Comparison of ENCODE assay signal across 9 cellular contexts in genomic region chr3:39388741-39389248, GRCh38. TPM values are rescaled to one million over a fixed set of nuclear protein-coding genes. Genes with fewer than 3 reads are reported as not detected.
DNase-seq lines count a peak whose midpoint lies in the region; ATAC-seq and TF ChIP-seq lines count a peak whose summit lies in the region.
"Had no signal": no experiment of that assay in that cellular context is flagged by ENCODE, and none has a peak within 500 bp of the region (broad histone marks: within the 10 kb centered on the region; RNA-seq: fewer than 3 reads in every experiment).

No MANE protein-coding gene starts in this region.

- POLR2A ChIA-PET in activated CD4-positive, alpha-beta T cell treated with anti-CD3 and anti-CD28 coated beads for 36 hours (lab: Charles Lee) = interaction anchor here (0.6 kb wide), 1 partner anchor 320 kb away, joined by 3 read pairs; no protein-coding TSS in a partner anchor
- POLR2A ChIA-PET in naive thymus-derived CD4-positive, alpha-beta T cell (lab: Charles Lee) = no interaction called here

- no peaks in the 10 kb centered on the region for H3K9me3 ChIP-seq in naive thymus-derived CD4-positive, alpha-beta T cell (ENCODE audit: control insufficient read depth in 2 of 3, low read length in 3 of 3)
- H3K9me3 ChIP-seq in suprapubic skin = no peaks in the 10 kb centered on the region

- peaks cover 47% of the 10 kb centered on the region for H4K20me1 ChIP-seq in GM23338 (replicated peaks; ENCODE audit: insufficient read depth)

- no peaks in the 10 kb centered on the region for H3K27me3 Mint-ChIP-seq in activated CD4-positive, alpha-beta T cell treated with anti-CD3 and anti-CD28 coated beads for 36 hours
- no peaks in the 10 kb centered on the region for H3K27me3 Mint-ChIP-seq in GM23338 (ENCODE audit: insufficient read depth, low read depth, poor library complexity)
- H3K27me3 Mint-ChIP-seq in naive thymus-derived CD4-positive, alpha-beta T cell = no peaks in the 10 kb centered on the region
- H3K27me3 Mint-ChIP-seq: brain had no signal

- no peak overlapping the region for H3K4me2 ChIP-seq in GM23338

- H3K4me3 ChIP-seq in GM23338 (no peak overlapping the region), suprapubic skin (no peak overlapping the region)
- no peak overlapping the region for H3K4me3 ChIP-seq in naive thymus-derived CD4-positive, alpha-beta T cell (ENCODE audit: low read length)

- H3F3A ChIP-seq in GM23338 (replicated peaks; ENCODE audit: low read depth) = no peaks in the 10 kb centered on the region

- H3K9me2 ChIP-seq in GM23338 (ENCODE audit: insufficient read depth) = no peaks in the 10 kb centered on the region

- H3K36me3 Mint-ChIP-seq in activated CD4-positive, alpha-beta T cell treated with anti-CD3 and anti-CD28 coated beads for 36 hours (ENCODE audit: low read depth) = peaks cover 39% of the 10 kb centered on the region
- peaks cover 48% of the 10 kb centered on the region for H3K36me3 Mint-ChIP-seq in GM23338 (ENCODE audit: low read depth)
- peaks cover 3 to 36% (median 20%) of the 10 kb centered on the region in 5 donors for H3K36me3 Mint-ChIP-seq in naive thymus-derived CD4-positive, alpha-beta T cell

- H3K27me3 ChIP-seq in GM23338 (ENCODE audit: insufficient read depth) (no peaks in the 10 kb centered on the region), suprapubic skin (no peaks in the 10 kb centered on the region)
- H3K27me3 ChIP-seq in naive thymus-derived CD4-positive, alpha-beta T cell (ENCODE audit: control insufficient read depth in 2 of 2, insufficient read depth in 2 of 2, low read length in 2 of 2) = no peaks in the 10 kb centered on the region

- no peak for DNase-seq in activated CD4-positive, alpha-beta T cell treated with anti-CD3 and anti-CD28 coated beads for 36 hours
- DNase-seq in activated CD4-positive, alpha-beta T cell treated with anti-CD3 and anti-CD28 coated beads for 48 hours = no peak
- DNase-seq in GM23338 (ENCODE audit: low spot score) = no peak
- no peak for DNase-seq in naive thymus-derived CD4-positive, alpha-beta T cell
- DNase-seq in NCI-H2227 treated with DMSO at 0.1 percent for 48 hours (lab: John Stamatoyannopoulos, UW) = no peak
- DNase-seq in suprapubic skin (ENCODE audit: low spot score in 2 of 2) = no peak
- no peak for DNase-seq in NCI-H524 treated with DMSO at 0.1 percent for 48 hours (lab: John Stamatoyannopoulos, UW)

- no peak overlapping the region for H2AFZ ChIP-seq in GM23338

- TF ChIP-seq POLR2A in suprapubic skin (IDR thresholded peaks at IDR 0.05) = no peak

- no peak overlapping the region for H3K4me3 Mint-ChIP-seq in activated CD4-positive, alpha-beta T cell treated with anti-CD3 and anti-CD28 coated beads for 36 hours
- H3K4me3 Mint-ChIP-seq in GM23338 = no peak overlapping the region
- peak overlapping the region in 8 of 10 donors; percentile 1 to 91 (median 30) for H3K4me3 Mint-ChIP-seq in naive thymus-derived CD4-positive, alpha-beta T cell

- no peak for TF ChIP-seq CTCF in GM23338 (conservative IDR thresholded peaks at IDR 0.05; ENCODE audit: low read depth in 2 of 2)
- TF ChIP-seq CTCF in suprapubic skin (IDR thresholded peaks at IDR 0.05) = no peak

- H3K9me3 Mint-ChIP-seq in activated CD4-positive, alpha-beta T cell treated with anti-CD3 and anti-CD28 coated beads for 36 hours (ENCODE audit: low read depth) = no peaks in the 10 kb centered on the region
- H3K9me3 Mint-ChIP-seq in GM23338 = no peaks in the 10 kb centered on the region
- peaks cover 0 to 2% (median 0%) of the 10 kb centered on the region in 11 donors for H3K9me3 Mint-ChIP-seq in naive thymus-derived CD4-positive, alpha-beta T cell
- H3K9me3 Mint-ChIP-seq: brain had no signal

- H3K36me3 ChIP-seq in GM23338 (ENCODE audit: insufficient read depth) (peaks cover 32% of the 10 kb centered on the region), suprapubic skin (peaks cover 39% of the 10 kb centered on the region)
- H3K36me3 ChIP-seq in naive thymus-derived CD4-positive, alpha-beta T cell (ENCODE audit: control insufficient read depth in 2 of 3, insufficient read depth in 3 of 3, low read length in 3 of 3) = peaks cover 11 to 42% (median 25%) of the 10 kb centered on the region in 3 experiments

- H3K27ac Mint-ChIP-seq in activated CD4-positive, alpha-beta T cell treated with anti-CD3 and anti-CD28 coated beads for 36 hours = peak overlapping the region; percentile 73
- peak overlapping the region; percentile 50 for H3K27ac Mint-ChIP-seq in GM23338
- H3K27ac Mint-ChIP-seq in naive thymus-derived CD4-positive, alpha-beta T cell = peak overlapping the region in 8 of 9 donors; percentile 3 to 82 (median 45)

- CTCF ChIA-PET in activated CD4-positive, alpha-beta T cell treated with anti-CD3 and anti-CD28 coated beads for 36 hours (lab: Charles Lee) = interaction anchor here (0.6 to 2.4 kb wide), 7 partner anchors 8 to 361 kb away, joined by 3 to 6 read pairs (median 3); no protein-coding TSS in a partner anchor
- CTCF ChIA-PET in naive thymus-derived CD4-positive, alpha-beta T cell (lab: Charles Lee) = no interaction called here

- WGBS in suprapubic skin = 96% methylated on average over 2 of the region's 2 CpGs

- ATAC-seq in activated CD4-positive, alpha-beta T cell treated with anti-CD3 and anti-CD28 coated beads for 36 hours = no peak
- ATAC-seq in GM23338 = no peak
- ATAC-seq in HG03575 (IDR thresholded peaks at IDR 0.05; ENCODE audit: extremely low read depth, insufficient number of reproducible peaks, low FRiP score, unreplicated experiment) = peak; percentile 80
- no peak for ATAC-seq in naive thymus-derived CD4-positive, alpha-beta T cell

- peaks cover 49% of the 10 kb centered on the region for H3K4me1 Mint-ChIP-seq in activated CD4-positive, alpha-beta T cell treated with anti-CD3 and anti-CD28 coated beads for 36 hours
- peaks cover 29% of the 10 kb centered on the region for H3K4me1 Mint-ChIP-seq in GM23338
- H3K4me1 Mint-ChIP-seq in naive thymus-derived CD4-positive, alpha-beta T cell = peaks cover 55 to 74% (median 61%) of the 10 kb centered on the region in 7 donors

- peaks cover 70% of the 10 kb centered on the region for H3K79me2 ChIP-seq in GM23338 (replicated peaks; ENCODE audit: insufficient read depth)

- H3K27ac ChIP-seq in GM23338 (ENCODE audit: low read depth) = no peak overlapping the region
- H3K27ac ChIP-seq in naive thymus-derived CD4-positive, alpha-beta T cell (ENCODE audit: low read depth, low read length) = no peak overlapping the region
- H3K27ac ChIP-seq in suprapubic skin = no peak overlapping the region

- TF ChIP-seq EP300 in suprapubic skin (IDR thresholded peaks at IDR 0.05) = no peak

- H3K4me1 ChIP-seq in GM23338 (ENCODE audit: insufficient read depth) = peaks cover 21% of the 10 kb centered on the region
- peaks cover 40 to 44% of the 10 kb centered on the region in 2 donors for H3K4me1 ChIP-seq in naive thymus-derived CD4-positive, alpha-beta T cell (ENCODE audit: control insufficient read depth in 2 of 2, insufficient read depth in 2 of 2, low read length in 2 of 2)
- H3K4me1 ChIP-seq in suprapubic skin = peaks cover 16% of the 10 kb centered on the region

- intact Hi-C loops in activated CD4-positive, alpha-beta T cell treated with anti-CD3 and anti-CD28 coated beads for 36 hours (cut with DNase I, micrococcal nuclease) = loop anchor here (5.0 to 10.0 kb wide), 3 partner anchors 284 to 1251 kb away; partner anchors contain the start of genes ACAA1 (in 1 of the 2), GORASP1 (in 1 of the 2), MYD88 (in 1 of the 2) and TTC21A (in 1 of the 2)
- intact Hi-C loops in naive thymus-derived CD4-positive, alpha-beta T cell (cut with micrococcal nuclease) = loop anchor here (1.0 to 10.0 kb wide), 4 partner anchors 11 to 1254 kb away; partner anchors contain the start of genes ACAA1 (in 1 of the 2), EXOG (in 1 of the 2), MYD88 (in 1 of the 2) and OXSR1 (in 1 of the 2)

TF ChIP-seq in GM23338, 12 proteins besides CTCF, POLR2A, EP300 and RAD21 (continues in another document):
- no peak for TF ChIP-seq STAT1 (IDR thresholded peaks at IDR 0.05; ENCODE audit: unreplicated experiment)

RNA-seq across cellular contexts. Expression of gene SLC25A38, which starts 5.6 kb away (rescaled TPM):
- 10 to 100 TPM; 23.0 to 24.8 TPM for total RNA-seq in activated CD4-positive, alpha-beta T cell treated with anti-CD3 and anti-CD28 coated beads for 36 hours
- 35.9 and 61.9 TPM in 2 replicates for total RNA-seq in GM23338 (2014; rRNA removed; shearing (Covaris generic))
- 19.8 and 23.9 TPM in 2 replicates for polyA plus RNA-seq in GM23338 (2016; fragmentation: Nextera tagmentation; extraction: Ambion mirVana)
- 10 to 100 TPM; 30.3 to 50.2 (median 46.8) TPM for total RNA-seq in naive thymus-derived CD4-positive, alpha-beta T cell
- 10 to 100 TPM; 45.0 to 53.7 TPM for polyA plus RNA-seq in naive thymus-derived CD4-positive, alpha-beta T cell
- total RNA-seq in suprapubic skin = 10 to 100 TPM; 14.8 to 19.6 (median 15.7) TPM

RNA-seq across cellular contexts. Expression of gene RPSA, which starts 17.7 kb away (rescaled TPM):
- 1,000 to 10,000 TPM; 2,498 to 3,023 TPM for total RNA-seq in activated CD4-positive, alpha-beta T cell treated with anti-CD3 and anti-CD28 coated beads for 36 hours
- 1,658 and 1,827 TPM in 2 replicates for total RNA-seq in GM23338 (2014; rRNA removed; shearing (Covaris generic))
- polyA plus RNA-seq in GM23338 (2016; fragmentation: Nextera tagmentation; extraction: Ambion mirVana) = 1,591 and 1,731 TPM in 2 replicates
- 1,000 to 10,000 TPM; 1,411 to 1,898 (median 1,693) TPM for total RNA-seq in naive thymus-derived CD4-positive, alpha-beta T cell
- polyA plus RNA-seq in naive thymus-derived CD4-positive, alpha-beta T cell = 1,000 to 10,000 TPM; 1,357 to 1,450 TPM
- 1,000 to 10,000 TPM in 3 of 4 donors, 100 to 1,000 TPM in 1; 758 to 1,526 (median 1,196) TPM for total RNA-seq in suprapubic skin

RNA-seq across cellular contexts. Expression of gene CCR8, which starts 59.3 kb away (rescaled TPM):
- total RNA-seq in activated CD4-positive, alpha-beta T cell treated with anti-CD3 and anti-CD28 coated beads for 36 hours = under 1 TPM; 0.75 to 0.77 TPM
- total RNA-seq in GM23338 (2014; rRNA removed; shearing (Covaris generic)) = not detected in 2 replicates
- 0.23 and 0.55 TPM in 2 replicates for polyA plus RNA-seq in GM23338 (2016; fragmentation: Nextera tagmentation; extraction: Ambion mirVana)
- total RNA-seq in naive thymus-derived CD4-positive, alpha-beta T cell = 10 to 100 TPM in 1 of 5 experiments, 1 to 10 TPM in 1, under 1 TPM in 1, not detected in 2; 0.43 to 10.7 (median 1.3) TPM
- polyA plus RNA-seq in naive thymus-derived CD4-positive, alpha-beta T cell = not detected
- total RNA-seq in suprapubic skin = not detected

Comparison
In these comparisons a context has a peak if more than half of its experiments do, and no peak if none do; other contexts are left out.
1. H3K4me3 Mint-ChIP-seq: peak in naive thymus-derived CD4-positive, alpha-beta T cell (8 of 10); none in activated CD4-positive, alpha-beta T cell treated with anti-CD3 and anti-CD28 coated beads for 36 hours (single experiment) and GM23338 (single experiment).
2. Peak in every context shown above with its lines, with median percentiles within 50 percentile points of each other: H3K27ac Mint-ChIP-seq.